ENCODE assay signal across 10 cellular contexts in genomic region chr7:102891693-102892261, GRCh38. TPM values are rescaled to one million over a fixed set of nuclear protein-coding genes. Genes with fewer than 3 reads are reported as not detected.
DNase-seq lines count a peak whose midpoint lies in the region; ATAC-seq, FAIRE-seq and TF ChIP-seq lines count a peak whose summit lies in the region.
"Had no signal": no experiment of that assay in that cellular context is flagged by ENCODE, and none has a peak within 500 bp of the region (broad histone marks: within the 10 kb centered on the region; RNA-seq: fewer than 3 reads in every experiment).

No MANE protein-coding gene starts in this region.

- no peak overlapping the region for H2BK15ac ChIP-seq in mesendoderm (replicated peaks; ENCODE audit: low read depth)

- H3K56ac ChIP-seq in mesendoderm (ENCODE audit: low read length) = no peak overlapping the region

- no peaks in the 10 kb centered on the region for H3K79me1 ChIP-seq in mesendoderm (ENCODE audit: low read length)

- FAIRE-seq in astrocyte (lab: Jason Lieb, UNC) = peak; percentile 82

- H3K18ac ChIP-seq in mesendoderm (ENCODE audit: low read length) = no peak overlapping the region

- no peak for TF ChIP-seq CTCF in astrocyte (IDR thresholded peaks at IDR 0.05; ENCODE audit: insufficient read depth, low read depth, low read length)
- no peak for TF ChIP-seq CTCF in endodermal cell (conservative IDR thresholded peaks at IDR 0.05)

- no peak for DNase-seq in Right ventricle myocardium inferior (ENCODE audit: missing footprints)
- DNase-seq in cardiac septum (ENCODE audit: low spot score) = no peak
- peak; percentile 92 for DNase-seq in astrocyte (ENCODE audit: low read depth)
- peak; percentile 64 for DNase-seq in inferior parietal cortex (ENCODE audit: extremely low spot score)
- no peak for DNase-seq in mesenteric fat pad (ENCODE audit: low spot score)
- no peak for DNase-seq in stimulated activated naive CD8-positive, alpha-beta T cell treated with anti-CD3 and anti-CD28 coated beads, Interleukin-15, amount 100 ng/mL, for 72 hours
- DNase-seq in endodermal cell = no peak
- no peak for DNase-seq in mesendoderm

- H3K27me3 ChIP-seq in astrocyte (ENCODE audit: insufficient read depth, low read length) (no peaks in the 10 kb centered on the region), endodermal cell (ENCODE audit: control insufficient read depth, insufficient read depth, low read length, poor library complexity, severe bottlenecking) (no peaks in the 10 kb centered on the region), mesendoderm (ENCODE audit: insufficient read depth, low read length, poor library complexity) (no peaks in the 10 kb centered on the region)

- no peak overlapping the region for H3K4ac ChIP-seq in mesendoderm (ENCODE audit: low read depth, low read length)

- H3K9ac ChIP-seq in astrocyte (ENCODE audit: low read length) = peak overlapping the region; percentile 64
- no peak overlapping the region for H3K9ac ChIP-seq in endodermal cell (ENCODE audit: extremely low read depth, low read length, poor library complexity, severe bottlenecking)
- H3K9ac ChIP-seq in mesendoderm (ENCODE audit: low read length) = no peak overlapping the region

- H3K36me3 Mint-ChIP-seq in astrocyte (ENCODE audit: low read depth, unreplicated experiment) = no peaks in the 10 kb centered on the region
- H3K36me3 Mint-ChIP-seq in endodermal cell (ENCODE audit: low read depth) = no peaks in the 10 kb centered on the region
- H3K36me3 Mint-ChIP-seq: activated naive CD4-positive, alpha-beta T cell treated with anti-CD3 and anti-CD28 coated beads, Interleukin-2, amount 50 U/mL, for 72 hours had no signal

- ATAC-seq in Right ventricle myocardium inferior = peak; percentile 42
- no peak for ATAC-seq in stimulated activated naive CD8-positive, alpha-beta T cell treated with anti-CD3 and anti-CD28 coated beads, Interleukin-15, amount 100 ng/mL, for 72 hours
- ATAC-seq: activated naive CD4-positive, alpha-beta T cell treated with anti-CD3 and anti-CD28 coated beads, Interleukin-2, amount 50 U/mL, for 72 hours had no signal

- H3K9me3 Mint-ChIP-seq in astrocyte (ENCODE audit: unreplicated experiment) = peaks cover 6% of the 10 kb centered on the region
- no peaks in the 10 kb centered on the region for H3K9me3 Mint-ChIP-seq in stimulated activated naive CD8-positive, alpha-beta T cell treated with anti-CD3 and anti-CD28 coated beads, Interleukin-15, amount 100 ng/mL, for 72 hours
- no peaks in the 10 kb centered on the region for H3K9me3 Mint-ChIP-seq in endodermal cell
- H3K9me3 Mint-ChIP-seq: activated naive CD4-positive, alpha-beta T cell treated with anti-CD3 and anti-CD28 coated beads, Interleukin-2, amount 50 U/mL, for 72 hours had no signal

- H3K23ac ChIP-seq in mesendoderm (ENCODE audit: low read length) = no peak overlapping the region

- H3K4me2 ChIP-seq in astrocyte (ENCODE audit: low read length) = peak overlapping the region; percentile 62
- H3K4me2 ChIP-seq in mesendoderm (ENCODE audit: low read length) = no peak overlapping the region

- H4K5ac ChIP-seq in mesendoderm (ENCODE audit: low read length) = no peak overlapping the region

- H3K36me3 ChIP-seq in astrocyte (ENCODE audit: insufficient read depth, low read length) (no peaks in the 10 kb centered on the region), endodermal cell (ENCODE audit: control insufficient read depth, insufficient read depth, low read length) (no peaks in the 10 kb centered on the region), mesendoderm (ENCODE audit: control insufficient read depth, insufficient read depth, low read length) (no peaks in the 10 kb centered on the region)

- H3K4me3 ChIP-seq in astrocyte (ENCODE audit: insufficient read depth, low read depth, low read length) = no peak overlapping the region
- H3K4me3 ChIP-seq in endodermal cell (ENCODE audit: low read length) = no peak overlapping the region
- H3K4me3 ChIP-seq in mesendoderm (ENCODE audit: low read length) = no peak overlapping the region

- H3K79me2 ChIP-seq in astrocyte (ENCODE audit: insufficient read depth, low read length) (no peaks in the 10 kb centered on the region), mesendoderm (ENCODE audit: control insufficient read depth, insufficient read depth, low read length) (no peaks in the 10 kb centered on the region)

- no peak overlapping the region for H4K8ac ChIP-seq in mesendoderm (ENCODE audit: low read depth, low read length)

- H3K9me3 ChIP-seq in astrocyte (ENCODE audit: insufficient read depth, low read depth, low read length) (no peaks in the 10 kb centered on the region), endodermal cell (ENCODE audit: control insufficient read depth, low read length) (no peaks in the 10 kb centered on the region)

- no peak overlapping the region for H2AK5ac ChIP-seq in mesendoderm (ENCODE audit: low read length)

- peak overlapping the region; percentile 84 for H3K27ac ChIP-seq in astrocyte (ENCODE audit: low read depth, low read length)
- H3K27ac ChIP-seq in endodermal cell (ENCODE audit: low read depth, low read length) = no peak overlapping the region
- H3K27ac ChIP-seq in mesendoderm (ENCODE audit: low read depth, low read length) = no peak overlapping the region

- WGBS in endodermal cell (ENCODE audit: insufficient coverage in 1 of 2, insufficient read length in 1 of 2), 2 experiments = 72 to 82% methylated on average over 1 of the region's 1 CpG
- no CpG with 5 or more reads among the region's 1 CpG for WGBS in mesendoderm (ENCODE audit: extremely low coverage, insufficient coverage, low lambda C conversion rate)

- H3K4me3 Mint-ChIP-seq in astrocyte (ENCODE audit: unreplicated experiment) (no peak overlapping the region), endodermal cell (no peak overlapping the region)
- H3K4me3 Mint-ChIP-seq in stimulated activated naive CD8-positive, alpha-beta T cell treated with anti-CD3 and anti-CD28 coated beads, Interleukin-15, amount 100 ng/mL, for 72 hours = no peak overlapping the region
- H3K4me3 Mint-ChIP-seq: B cell had no signal

- no peaks in the 10 kb centered on the region for H4K20me1 ChIP-seq in astrocyte (ENCODE audit: insufficient read depth, low read length)

- H3K4me1 ChIP-seq in astrocyte (ENCODE audit: insufficient read depth, low read length) (peaks cover 32% of the 10 kb centered on the region), endodermal cell (ENCODE audit: control insufficient read depth, insufficient read depth, low read length) (no peaks in the 10 kb centered on the region), mesendoderm (ENCODE audit: control insufficient read depth, low read depth, low read length) (no peaks in the 10 kb centered on the region)

- H2AFZ ChIP-seq in astrocyte (ENCODE audit: low read depth, low read length) = no peak overlapping the region

- H2BK120ac ChIP-seq in mesendoderm (ENCODE audit: low read depth, low read length) = no peak overlapping the region

- H3K4me1 Mint-ChIP-seq in astrocyte (ENCODE audit: low read depth, unreplicated experiment) (peaks cover 24% of the 10 kb centered on the region), endodermal cell (no peaks in the 10 kb centered on the region)
- no peaks in the 10 kb centered on the region for H3K4me1 Mint-ChIP-seq in stimulated activated naive CD8-positive, alpha-beta T cell treated with anti-CD3 and anti-CD28 coated beads, Interleukin-15, amount 100 ng/mL, for 72 hours

- intact Hi-C loops in Right ventricle myocardium inferior (cut with DNase I) (no loop called here), cardiac septum (cut with DNase I) (loop anchor here (5.0 to 10.0 kb wide), 2 partner anchors 101 to 173 kb away; no protein-coding TSS in a partner anchor)

- H2BK5ac ChIP-seq in mesendoderm (ENCODE audit: low read length) = no peak overlapping the region

- H3K27ac Mint-ChIP-seq in astrocyte (ENCODE audit: unreplicated experiment) (peak overlapping the region; percentile 75), endodermal cell (no peak overlapping the region)
- no peak overlapping the region for H3K27ac Mint-ChIP-seq in stimulated activated naive CD8-positive, alpha-beta T cell treated with anti-CD3 and anti-CD28 coated beads, Interleukin-15, amount 100 ng/mL, for 72 hours
- H3K27ac Mint-ChIP-seq: activated naive CD4-positive, alpha-beta T cell treated with anti-CD3 and anti-CD28 coated beads, Interleukin-2, amount 50 U/mL, for 72 hours; B cell had no signal

- no peaks in the 10 kb centered on the region for H3K27me3 Mint-ChIP-seq in astrocyte (ENCODE audit: low read depth, unreplicated experiment)
- H3K27me3 Mint-ChIP-seq in stimulated activated naive CD8-positive, alpha-beta T cell treated with anti-CD3 and anti-CD28 coated beads, Interleukin-15, amount 100 ng/mL, for 72 hours = no peaks in the 10 kb centered on the region
- no peaks in the 10 kb centered on the region for H3K27me3 Mint-ChIP-seq in endodermal cell (ENCODE audit: insufficient read depth)
- H3K27me3 Mint-ChIP-seq: B cell had no signal

RNA-seq across cellular contexts. Expression of gene LRRC17, which starts 21.0 kb away (rescaled TPM):
- total RNA-seq in Right ventricle myocardium inferior (2.1 TPM), cardiac septum (1.8 TPM), astrocyte (61.2 and 63.4 TPM in 2 replicates), mesenteric fat pad (1.2 TPM), endodermal cell (under 1 TPM; 0.18 to 0.53 TPM)
- 30.4 TPM for polyA plus RNA-seq in endodermal cell (2013, experiment 1 of 2)
- polyA plus RNA-seq in endodermal cell (2013, experiment 2 of 2) = 35.3 TPM
- 5.3 TPM for polyA plus RNA-seq in mesendoderm (2013, experiment 1 of 2)
- 6.0 TPM for polyA plus RNA-seq in mesendoderm (2013, experiment 2 of 2)
- total RNA-seq: activated naive CD4-positive, alpha-beta T cell treated with anti-CD3 and anti-CD28 coated beads, Interleukin-2, amount 50 U/mL, for 72 hours had no signal

Comparison
In these comparisons a context has a peak if more than half of its experiments do, and no peak if none do; other contexts are left out.
1. DNase-seq: peak in astrocyte (single experiment) and inferior parietal cortex (single experiment); none in Right ventricle myocardium inferior (single experiment), cardiac septum (single experiment), mesenteric fat pad (single experiment), stimulated activated naive CD8-positive, alpha-beta T cell treated with anti-CD3 and anti-CD28 coated beads, Interleukin-15, amount 100 ng/mL, for 72 hours (0 of 2), endodermal cell (single experiment) and mesendoderm (single experiment).
2. RNA of gene LRRC17, which starts 21.0 kb away (total RNA-seq): 61.2 to 63.4 TPM in astrocyte; 2.1 TPM in Right ventricle myocardium inferior (single experiment), 1.8 TPM in cardiac septum (single experiment), 1.2 TPM in mesenteric fat pad (single experiment) and 0.18 to 0.53 TPM in endodermal cell; every median in the first group is over 10 times any median in the second.